ENCODE assay signal across 2 cellular contexts in genomic region chr3:109339186-109339585, GRCh38.
TF ChIP-seq lines count a peak whose summit lies in the region.

No MANE protein-coding gene starts in this region.

TF ChIP-seq in liver, 16 proteins besides CTCF, POLR2A, EP300 and RAD21 (continued from another document):
- TF ChIP-seq REST (IDR thresholded peaks at IDR 0.05): no peak
- no peak for TF ChIP-seq ZBTB33 (IDR thresholded peaks at IDR 0.05)

TF ChIP-seq in HepG2, 621 proteins besides CTCF, POLR2A, EP300 and RAD21:
- TF ChIP-seq BCLAF1 (IDR thresholded peaks at IDR 0.05) (no peak), KDM5A (IDR thresholded peaks at IDR 0.05; ENCODE audit: borderline replicate concordance, low read length) (no peak), NCOA1 (CRISPR knock-in tag; IDR thresholded peaks at IDR 0.05) (no peak), KAT8 (CRISPR knock-in tag; IDR thresholded peaks at IDR 0.05) (no peak), ZNF607 (CRISPR knock-in tag; IDR thresholded peaks at IDR 0.05; ENCODE audit: borderline replicate concordance) (no peak), RFX3 (CRISPR knock-in tag; IDR thresholded peaks at IDR 0.05) (no peak), ZMYM3 (CRISPR knock-in tag; IDR thresholded peaks at IDR 0.05) (no peak), TGIF2 (CRISPR knock-in tag; IDR thresholded peaks at IDR 0.05) (no peak), PAWR (CRISPR knock-in tag; IDR thresholded peaks at IDR 0.05; ENCODE audit: borderline replicate concordance) (no peak), SIX1 (CRISPR knock-in tag; IDR thresholded peaks at IDR 0.05; ENCODE audit: borderline replicate concordance) (no peak), ATF3 (CRISPR knock-in tag; IDR thresholded peaks at IDR 0.05) (no peak), ZKSCAN5 (CRISPR knock-in tag; IDR thresholded peaks at IDR 0.05) (no peak), NFYB (CRISPR knock-in tag; IDR thresholded peaks at IDR 0.05) (no peak), ARID4A (CRISPR knock-in tag; IDR thresholded peaks at IDR 0.05; ENCODE audit: borderline replicate concordance) (no peak), ZNF3 (CRISPR knock-in tag; IDR thresholded peaks at IDR 0.05) (no peak), ZNF589 (CRISPR knock-in tag; conservative IDR thresholded peaks at IDR 0.05) (no peak)
- TF ChIP-seq, protein P1, sequence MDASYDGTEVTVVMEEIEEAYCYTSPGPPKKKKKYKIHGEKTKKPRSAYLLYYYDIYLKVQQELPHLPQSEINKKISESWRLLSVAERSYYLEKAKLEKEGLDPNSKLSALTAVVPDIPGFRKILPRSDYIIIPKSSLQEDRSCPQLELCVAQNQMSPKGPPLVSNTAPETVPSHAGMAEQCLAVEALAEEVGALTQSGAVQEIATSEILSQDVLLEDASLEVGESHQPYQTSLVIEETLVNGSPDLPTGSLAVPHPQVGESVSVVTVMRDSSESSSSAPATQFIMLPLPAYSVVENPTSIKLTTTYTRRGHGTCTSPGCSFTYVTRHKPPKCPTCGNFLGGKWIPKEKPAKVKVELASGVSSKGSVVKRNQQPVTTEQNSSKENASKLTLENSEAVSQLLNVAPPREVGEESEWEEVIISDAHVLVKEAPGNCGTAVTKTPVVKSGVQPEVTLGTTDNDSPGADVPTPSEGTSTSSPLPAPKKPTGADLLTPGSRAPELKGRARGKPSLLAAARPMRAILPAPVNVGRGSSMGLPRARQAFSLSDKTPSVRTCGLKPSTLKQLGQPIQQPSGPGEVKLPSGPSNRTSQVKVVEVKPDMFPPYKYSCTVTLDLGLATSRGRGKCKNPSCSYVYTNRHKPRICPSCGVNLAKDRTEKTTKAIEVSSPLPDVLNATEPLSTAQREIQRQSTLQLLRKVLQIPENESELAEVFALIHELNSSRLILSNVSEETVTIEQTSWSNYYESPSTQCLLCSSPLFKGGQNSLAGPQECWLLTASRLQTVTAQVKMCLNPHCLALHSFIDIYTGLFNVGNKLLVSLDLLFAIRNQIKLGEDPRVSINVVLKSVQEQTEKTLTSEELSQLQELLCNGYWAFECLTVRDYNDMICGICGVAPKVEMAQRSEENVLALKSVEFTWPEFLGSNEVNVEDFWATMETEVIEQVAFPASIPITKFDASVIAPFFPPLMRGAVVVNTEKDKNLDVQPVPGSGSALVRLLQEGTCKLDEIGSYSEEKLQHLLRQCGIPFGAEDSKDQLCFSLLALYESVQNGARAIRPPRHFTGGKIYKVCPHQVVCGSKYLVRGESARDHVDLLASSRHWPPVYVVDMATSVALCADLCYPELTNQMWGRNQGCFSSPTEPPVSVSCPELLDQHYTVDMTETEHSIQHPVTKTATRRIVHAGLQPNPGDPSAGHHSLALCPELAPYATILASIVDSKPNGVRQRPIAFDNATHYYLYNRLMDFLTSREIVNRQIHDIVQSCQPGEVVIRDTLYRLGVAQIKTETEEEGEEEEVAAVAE (CRISPR knock-in tag; IDR thresholded peaks at IDR 0.05; ENCODE audit: borderline replicate concordance): no peak
